ENCODE assay signal across 8 cellular contexts in the genomic region with DNA sequence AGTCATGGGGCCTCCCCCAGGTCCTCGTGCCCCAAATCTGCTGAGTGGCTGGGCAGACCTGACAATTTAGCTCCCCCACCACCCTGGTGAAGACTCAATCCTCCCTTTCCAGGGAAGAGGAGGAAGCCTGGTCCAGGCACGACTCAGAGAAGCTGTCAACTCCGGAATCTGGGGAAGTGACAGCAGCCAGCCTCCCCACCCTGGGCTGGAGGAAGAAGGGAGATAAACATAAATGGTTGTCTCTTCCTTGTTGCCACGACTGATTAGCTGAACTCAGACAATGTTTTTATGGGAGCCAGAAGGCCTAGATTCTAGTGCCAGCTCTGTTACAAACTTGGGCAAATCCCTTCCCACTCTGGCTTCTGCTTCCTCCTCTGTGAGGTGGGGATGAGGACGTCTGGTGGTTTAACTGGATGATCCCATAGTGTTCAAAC. TPM values are rescaled to one million over a fixed set of nuclear protein-coding genes. Genes with fewer than 3 reads are reported as not detected.
DNase-seq lines count a peak whose midpoint lies in the region; ATAC-seq, FAIRE-seq and TF ChIP-seq lines count a peak whose summit lies in the region.

No MANE protein-coding gene starts in this region.

- ATAC-seq in foreskin keratinocyte = no peak

- H3K27me3 ChIP-seq in left ventricle myocardium inferior (ENCODE audit: low read depth) = no peaks in the 10 kb centered on the region
- no peaks in the 10 kb centered on the region for H3K27me3 ChIP-seq in spleen (replicated peaks in 1 of 7)
- H3K27me3 ChIP-seq in SJCRH30 = no peaks in the 10 kb centered on the region
- no peaks in the 10 kb centered on the region for H3K27me3 ChIP-seq in foreskin keratinocyte

- intact Hi-C loops in left ventricle myocardium inferior (cut with micrococcal nuclease) (no loop called here), spleen (cut with DNase I; ENCODE audit: low total_unique reads) (no loop called here)

- TF ChIP-seq POLR2A in spleen (IDR thresholded peaks at IDR 0.05) = no peak
- TF ChIP-seq POLR2A in H54 (IDR thresholded peaks at IDR 0.05; ENCODE audit: low read depth, low read length) = no peak

- DNase-seq in GM19239 (ENCODE audit: insufficient read length, low spot score) = no peak
- peak; percentile 51 for DNase-seq in UCSD-AML1 (lab: John Stamatoyannopoulos, UW; ENCODE audit: unreplicated experiment)
- no peak for DNase-seq in left ventricle myocardium inferior
- DNase-seq in spleen = no peak
- no peak for DNase-seq in SJCRH30
- no peak for DNase-seq in foreskin keratinocyte
- DNase-seq in H54 (ENCODE audit: insufficient read length, low spot score) = no peak
- no peak for DNase-seq in HPDE6-E6E7 (ENCODE audit: extremely low spot score)

- no peak overlapping the region for H3K4me3 ChIP-seq in left ventricle myocardium inferior
- H3K4me3 ChIP-seq in spleen = peak overlapping the region in 1 of 8 donors; percentile 23
- H3K4me3 ChIP-seq in SJCRH30 = no peak overlapping the region

- H3K4me1 ChIP-seq in left ventricle myocardium inferior = peaks cover 62% of the 10 kb centered on the region
- peaks cover 50 to 96% (median 66%) of the 10 kb centered on the region in 6 donors for H3K4me1 ChIP-seq in spleen
- H3K4me1 ChIP-seq in SJCRH30 = no peaks in the 10 kb centered on the region
- H3K4me1 ChIP-seq in foreskin keratinocyte = no peaks in the 10 kb centered on the region

- H3K27ac ChIP-seq in left ventricle myocardium inferior (replicated peaks) = peak overlapping the region; percentile 70
- peak overlapping the region; percentile 6 to 98 (median 88) for H3K27ac ChIP-seq in spleen
- no peak overlapping the region for H3K27ac ChIP-seq in SJCRH30
- no peak overlapping the region for H3K27ac ChIP-seq in foreskin keratinocyte

- TF ChIP-seq CTCF in left ventricle myocardium inferior (IDR thresholded peaks at IDR 0.05; ENCODE audit: borderline replicate concordance) (no peak), spleen (IDR thresholded peaks at IDR 0.05 in 8 of 11, conservative IDR thresholded peaks at IDR 0.05 in 3 of 11) (no peak), foreskin keratinocyte (conservative IDR thresholded peaks at IDR 0.05) (no peak)

- peak; percentile 14 for FAIRE-seq in GM19239 (lab: Jason Lieb, UNC)
- FAIRE-seq in H54 (lab: Jason Lieb, UNC) = no peak

- WGBS in spleen, 5 donors = 13 to 38% (median 23%) methylated on average over 5 of the region's 5 CpGs

- H3K36me3 ChIP-seq in left ventricle myocardium inferior (no peaks in the 10 kb centered on the region), spleen (peaks cover 0 to 27% (median 5%) of the 10 kb centered on the region in 6 donors), SJCRH30 (no peaks in the 10 kb centered on the region)

- H3K9me3 ChIP-seq in left ventricle myocardium inferior (replicated peaks) (no peaks in the 10 kb centered on the region), spleen (no peaks in the 10 kb centered on the region), SJCRH30 (replicated peaks) (no peaks in the 10 kb centered on the region)

RNA-seq across cellular contexts. Expression of a gene that starts 15.4 kb away (rescaled TPM):
- total RNA-seq in left ventricle myocardium inferior (167 TPM), spleen (100 to 1,000 TPM in 4 of 7 donors, 10 to 100 TPM in 3; 68.4 to 145 (median 106) TPM), foreskin keratinocyte (4.3 and 6.1 TPM in 2 replicates)
- polyA plus RNA-seq in spleen (10 to 100 TPM; 37.7 to 90.3 (median 39.3) TPM), foreskin keratinocyte (3.5 and 4.2 TPM in 2 replicates)
- total RNA-seq in SJCRH30 (2014; rRNA removed; shearing (Covaris generic)) = 0.08 and 0.10 TPM in 2 replicates

RNA-seq across cellular contexts. Expression of a gene that starts 44.5 kb away (rescaled TPM):
- total RNA-seq in left ventricle myocardium inferior (35.4 TPM), spleen (10 to 100 TPM; 54.7 to 95.7 (median 73.7) TPM), foreskin keratinocyte (71.5 and 97.6 TPM in 2 replicates)
- polyA plus RNA-seq in spleen (10 to 100 TPM; 31.6 to 86.2 (median 48.4) TPM), foreskin keratinocyte (42.1 and 69.5 TPM in 2 replicates)
- 1.7 and 2.0 TPM in 2 replicates for total RNA-seq in SJCRH30 (2014; rRNA removed; shearing (Covaris generic))

RNA-seq across cellular contexts. Expression of a gene that starts 50.9 kb away (rescaled TPM):
- total RNA-seq in left ventricle myocardium inferior (195 TPM), spleen (100 to 1,000 TPM; 142 to 295 (median 210) TPM), foreskin keratinocyte (50.6 and 73.9 TPM in 2 replicates)
- polyA plus RNA-seq in spleen (100 to 1,000 TPM; 141 to 186 (median 155) TPM), foreskin keratinocyte (42.5 and 60.6 TPM in 2 replicates)
- 385 and 408 TPM in 2 replicates for total RNA-seq in SJCRH30 (2014; rRNA removed; shearing (Covaris generic))

Comparison
In these comparisons a context has a peak if more than half of its experiments do, and no peak if none do; other contexts are left out.
1. H3K27ac ChIP-seq: peak in left ventricle myocardium inferior (single experiment) and spleen (8 of 8); none in SJCRH30 (single experiment) and foreskin keratinocyte (single experiment).
2. RNA of a gene that starts 44.5 kb away (total RNA-seq): 71.5 to 97.6 TPM in foreskin keratinocyte, 54.7 to 95.7 TPM in spleen and 35.4 TPM in left ventricle myocardium inferior (single experiment); 1.7 to 2.0 TPM in SJCRH30; every median in the first group is over 10 times any median in the second.